20 cellular contexts compared by ENCODE assay signal in genomic region chr2:135337066-135337465, GRCh38.
A peak's percentile ranks its signal among the peaks of the same experiment; 100 is the strongest.
DNase-seq lines count a peak whose midpoint lies in the region; TF ChIP-seq lines count a peak whose summit lies in the region.
"Had no signal": no experiment of that assay in that cellular context is flagged by ENCODE, and none has a peak within 500 bp of the region (broad histone marks: within the 10 kb centered on the region; RNA-seq: fewer than 3 reads in every experiment).

No MANE protein-coding gene starts in this region.

- no peak for TF ChIP-seq CTCF in GM13976 (IDR thresholded peaks at IDR 0.05; ENCODE audit: borderline replicate concordance, control extremely low read depth, extremely low read depth, insufficient read depth, missing control alignments)

- DNase-seq in NCI-H82 (lab: John Stamatoyannopoulos, UW) (peak; percentile 22), NCI-H82 treated with DMSO at 0.1 percent for 48 hours (lab: John Stamatoyannopoulos, UW; ENCODE audit: unreplicated experiment) (no peak), NCI-H2029 (lab: John Stamatoyannopoulos, UW) (peak; percentile 17), amniotic epithelial cell (ENCODE audit: low read depth) (peak; percentile 11), iris pigment epithelial cell (ENCODE audit: low read depth) (peak; percentile 7), GM13976 (ENCODE audit: low spot score) (no peak), NCI-H1930 (lab: John Stamatoyannopoulos, UW) (no peak), NCI-H2227 (lab: John Stamatoyannopoulos, UW; ENCODE audit: unreplicated experiment) (no peak)
- DNase-seq: 8988T; CD4-positive, alpha-beta memory T cell; DND-41; GDM1; HFFc6; KG1; MM.1S; NCI-H1105; NCI-H1694 treated with DMSO at 0.1 percent for 48 hours; NCI-H2227 treated with DMSO at 0.1 percent for 48 hours; NCI-H524; OCI-M1 had no signal

- in situ Hi-C loops in GM13976 (cut with MboI; ENCODE audit: low sequenced_read_pairs, unreplicated experiment) = no loop called here

Comparison
In these comparisons a context has a peak if more than half of its experiments do, and no peak if none do; other contexts are left out.
1. DNase-seq: peak in NCI-H82 (single experiment), NCI-H2029 (single experiment), amniotic epithelial cell (single experiment) and iris pigment epithelial cell (single experiment); none in NCI-H82 treated with DMSO at 0.1 percent for 48 hours (single experiment), GM13976 (single experiment), NCI-H1930 (0 of 2) and NCI-H2227 (single experiment).